8 cellular contexts compared by ENCODE assay signal in genomic region chr15:63276342-63277043, GRCh38. TPM values are rescaled to one million over a fixed set of nuclear protein-coding genes. Genes with fewer than 3 reads are reported as not detected.
DNase-seq lines count a peak whose midpoint lies in the region; ATAC-seq and TF ChIP-seq lines count a peak whose summit lies in the region.

No MANE protein-coding gene starts in this region.

- peak overlapping the region; percentile 81 for H3K4me3 Mint-ChIP-seq in Caco-2 (ENCODE audit: unreplicated experiment)

- BruUV-seq in Caco-2 (replicated peaks; lab: Mats Ljungman, UMichigan): TSS peak; percentile 94

- peaks cover 19% of the 10 kb centered on the region for H3K4me1 Mint-ChIP-seq in Caco-2 (ENCODE audit: low read depth, unreplicated experiment)

- H3K27me3 ChIP-seq in Caco-2 (replicated peaks; ENCODE audit: control insufficient read depth, insufficient read depth, low read length): no peaks in the 10 kb centered on the region
- no peaks in the 10 kb centered on the region for H3K27me3 ChIP-seq in transverse colon

- peak overlapping the region; percentile 31 for H3K27ac Mint-ChIP-seq in Caco-2 (ENCODE audit: unreplicated experiment)

- no peak for TF ChIP-seq POLR2A in transverse colon (IDR thresholded peaks at IDR 0.05)

- intact Hi-C loops in Caco-2 (cut with micrococcal nuclease; ENCODE audit: unreplicated experiment): loop anchor here (1.0 to 2.0 kb wide), 2 partner anchors 87 to 118 kb away; partner anchors contain the start of gene RAB8B
- intact Hi-C loops in transverse colon (cut with DNase I; ENCODE audit: low total_unique reads): loop anchor here (10.0 kb wide), 1 partner anchor 122 kb away; the partner anchor contains the start of gene RPS27L

- 18 to 21% methylated on average over 11 of the region's 11 CpGs for WGBS in transverse colon (ENCODE audit: low coverage in 1 of 2), 2 donors

- H3K4me1 ChIP-seq in Caco-2 (no peaks in the 10 kb centered on the region), transverse colon (peaks cover 0 to 19% (median 8%) of the 10 kb centered on the region in 4 donors)

- no peak for TF ChIP-seq EP300 in transverse colon (IDR thresholded peaks at IDR 0.05; ENCODE audit: low read depth)

- peak overlapping the region; percentile 76 for H3K4me3 ChIP-seq in Caco-2 (ENCODE audit: low read depth, low read length)
- peak overlapping the region; percentile 75 for H3K4me3 ChIP-seq in astrocyte of the spinal cord (ENCODE audit: low read depth, low read length)
- H3K4me3 ChIP-seq in transverse colon: peak overlapping the region; percentile 64 to 84 (median 67)

- H3K9me3 Mint-ChIP-seq in Caco-2 (ENCODE audit: unreplicated experiment): no peaks in the 10 kb centered on the region

- H3K27ac ChIP-seq in transverse colon: peak overlapping the region; percentile 84 to 91 (median 88)

- CTCF ChIA-PET in Caco-2 (lab: Charles Lee): interaction anchor here (1.3 kb wide), 1 partner anchor 229 kb away, joined by 4 read pairs; no protein-coding TSS in a partner anchor

- H3K36me3 ChIP-seq in Caco-2 (ENCODE audit: control insufficient read depth, insufficient read depth, low read length) (no peaks in the 10 kb centered on the region), transverse colon (no peaks in the 10 kb centered on the region)

- 0 out of 2 replicates have a peak, but pooled peaks cover 7% of the 10 kb centered on the region for H3K9me3 ChIP-seq in Caco-2
- no peaks in the 10 kb centered on the region for H3K9me3 ChIP-seq in transverse colon

- in situ Hi-C loops in astrocyte of the spinal cord (cut with HindIII; ENCODE audit: low sequenced_read_pairs) (no loop called here), transverse colon (cut with MboI; ENCODE audit: low pct_ligation_motif_present in 1 of 4, low pct_unique_long_range_greater_than_20kb in 1 of 4, low sequenced_read_pairs in 3 of 4) (loop anchor here in 2 of 4 donors (10.0 to 25.0 kb wide), 3 partner anchors 112 to 311 kb away; partner anchors contain the start of gene FBXL22 (in 1 of the 2))

- peak; percentile 15 for ATAC-seq in HG03097 (IDR thresholded peaks at IDR 0.05; ENCODE audit: low FRiP score, unreplicated experiment)
- peak; percentile 8 for ATAC-seq in left lobe of liver
- no peak for ATAC-seq in HG03175 (IDR thresholded peaks at IDR 0.05; ENCODE audit: unreplicated experiment)
- no peak for ATAC-seq in HG02623 (IDR thresholded peaks at IDR 0.05; ENCODE audit: unreplicated experiment)

- POLR2A ChIA-PET in Caco-2 (lab: Charles Lee): interaction anchor here (0.5 to 1.1 kb wide), 5 partner anchors 12 to 260 kb away, joined by 4 to 5 read pairs (median 4); no protein-coding TSS in a partner anchor

- DNase-seq in Caco-2: no peak
- DNase-seq in astrocyte of the spinal cord (ENCODE audit: low read depth, low spot score): no peak
- no peak for DNase-seq in left lobe of liver (ENCODE audit: low spot score)
- no peak for DNase-seq in transverse colon
- no peak for DNase-seq in NCI-H2227 treated with DMSO at 0.1 percent for 48 hours (lab: John Stamatoyannopoulos, UW)

- H3K27me3 Mint-ChIP-seq in Caco-2 (ENCODE audit: insufficient read depth, unreplicated experiment): no peaks in the 10 kb centered on the region

- TF ChIP-seq CTCF in Caco-2 (IDR thresholded peaks at IDR 0.05; ENCODE audit: insufficient read depth in 1 of 2, low read depth in 1 of 2, low read length in 1 of 2, severe bottlenecking in 1 of 2, unreplicated experiment in 1 of 2) (no peak), astrocyte of the spinal cord (IDR thresholded peaks at IDR 0.05; ENCODE audit: low read depth, low read length) (no peak), transverse colon (IDR thresholded peaks at IDR 0.05) (no peak)

- peaks cover 6% of the 10 kb centered on the region for H3K36me3 Mint-ChIP-seq in Caco-2 (ENCODE audit: insufficient read depth, unreplicated experiment)

RNA-seq across cellular contexts. Expression of gene APH1B, which starts 0.9 kb away (rescaled TPM):
- total RNA-seq in Caco-2 (2022) (17.3 and 20.3 TPM in 2 replicates), left lobe of liver (3.3 TPM), transverse colon (1 to 10 TPM in 3 of 4 donors, under 1 TPM in 1; 0.80 to 9.7 (median 7.1) TPM)

Comparison
In these comparisons a context has a peak if more than half of its experiments do, and no peak if none do; other contexts are left out.
1. ATAC-seq: peak in HG03097 (single experiment) and left lobe of liver (single experiment); none in HG03175 (single experiment) and HG02623 (single experiment).
2. Peak in every context shown above with its lines, with median percentiles within 50 percentile points of each other: H3K4me3 ChIP-seq.